In the genomic region with DNA sequence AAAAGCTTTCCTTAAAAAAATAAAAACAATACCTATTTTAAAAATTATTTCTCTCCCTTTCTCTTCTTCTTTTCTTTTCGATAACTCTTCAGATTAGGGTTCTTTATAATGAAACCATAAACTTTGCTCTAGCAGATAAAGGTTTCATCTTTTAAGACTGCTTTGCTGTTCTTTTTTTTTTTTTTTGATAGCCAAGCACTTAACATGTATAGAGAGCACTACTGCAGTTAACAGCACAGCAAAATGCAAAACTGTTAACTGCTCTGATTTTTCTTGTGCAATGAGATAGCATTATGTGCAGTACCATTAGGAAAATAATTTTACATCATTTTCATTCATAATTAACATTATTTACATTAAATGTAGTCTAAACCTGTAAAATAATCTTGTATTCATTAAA, we compare ENCODE assay signal across 23 cellular contexts.
"Had no signal": no experiment of that assay in that cellular context is flagged by ENCODE, and none has a peak within 500 bp of the region (broad histone marks: within the 10 kb centered on the region; RNA-seq: fewer than 3 reads in every experiment).

No MANE protein-coding gene starts in this region.

- H3K36me3 Mint-ChIP-seq: natural killer cell had no signal

- H3K9ac ChIP-seq: parathyroid adenoma had no signal

- H3K4me3 Mint-ChIP-seq: activated B cell treated with CpG ODN at 0.5 μM for 24 hours; activated CD4-positive, alpha-beta T cell treated with anti-CD3 and anti-CD28 coated beads for 36 hours; activated naive CD4-positive, alpha-beta T cell treated with anti-CD3 and anti-CD28 coated beads for 36 hours; activated naive CD8-positive, alpha-beta T cell treated with anti-CD3 and anti-CD28 coated beads, Interleukin-2, amount 10 ng/mL, durations not matched to agents 7 days and 5 days; activated T-cell treated with anti-CD3 and anti-CD28 coated beads, Interleukin-2, amount 50 U/mL, for 4 hours; endodermal cell; mesothelial cell of epicardium; natural killer cell; stimulated activated naive CD8-positive, alpha-beta T cell treated with anti-CD3 and anti-CD28 coated beads, Interleukin-15, Interleukin-2, amounts not matched to agents 100 ng/mL and 50 ng/mL, for 24 hours had no signal

- H3K9me3 ChIP-seq: tibial artery had no signal

- H3K4me3 ChIP-seq: lung, tibial artery had no signal

- H2AFZ ChIP-seq: parathyroid adenoma had no signal

- H3K27ac ChIP-seq: parathyroid adenoma, tibial artery had no signal

- H3K27me3 Mint-ChIP-seq: activated B cell treated with CpG ODN at 0.5 μM for 24 hours; activated CD4-positive, alpha-beta T cell treated with anti-CD3 and anti-CD28 coated beads for 36 hours; activated naive CD8-positive, alpha-beta T cell treated with anti-CD3 and anti-CD28 coated beads, Interleukin-2, amount 10 ng/mL, durations not matched to agents 7 days and 5 days; stimulated activated naive CD8-positive, alpha-beta T cell treated with anti-CD3 and anti-CD28 coated beads, Interleukin-15, Interleukin-2, amounts not matched to agents 100 ng/mL and 50 ng/mL, for 24 hours had no signal

- H3K27me3 ChIP-seq: foreskin keratinocyte, tibial artery had no signal

- H3K36me3 ChIP-seq: tibial artery had no signal

- H3K79me2 ChIP-seq: parathyroid adenoma had no signal

- ATAC-seq: left lobe of liver, right cardiac atrium had no signal

- H3K4me1 ChIP-seq: parathyroid adenoma had no signal

- H3K27ac Mint-ChIP-seq: activated B cell treated with CpG ODN at 0.5 μM for 24 hours; activated CD4-positive, alpha-beta T cell treated with anti-CD3 and anti-CD28 coated beads for 36 hours; activated naive CD4-positive, alpha-beta T cell treated with anti-CD3 and anti-CD28 coated beads for 36 hours; activated naive CD8-positive, alpha-beta T cell treated with anti-CD3 and anti-CD28 coated beads, Interleukin-2, amount 10 ng/mL, durations not matched to agents 7 days and 5 days; endodermal cell; mesothelial cell of epicardium; natural killer cell; stimulated activated naive CD8-positive, alpha-beta T cell treated with anti-CD3 and anti-CD28 coated beads, Interleukin-15, Interleukin-2, amounts not matched to agents 100 ng/mL and 50 ng/mL, for 24 hours had no signal

- H3K9me3 Mint-ChIP-seq: activated B cell treated with CpG ODN at 0.5 μM for 24 hours; activated naive CD4-positive, alpha-beta T cell treated with anti-CD3 and anti-CD28 coated beads for 36 hours; activated naive CD8-positive, alpha-beta T cell treated with anti-CD3 and anti-CD28 coated beads, Interleukin-2, amount 10 ng/mL, durations not matched to agents 7 days and 5 days; activated T-cell treated with anti-CD3 and anti-CD28 coated beads, Interleukin-2, amount 50 U/mL, for 4 hours; endodermal cell; natural killer cell; stimulated activated naive CD8-positive, alpha-beta T cell treated with anti-CD3 and anti-CD28 coated beads, Interleukin-15, Interleukin-2, amounts not matched to agents 100 ng/mL and 50 ng/mL, for 24 hours had no signal

- DNase-seq: activated B cell treated with CpG ODN at 0.5 μM for 24 hours; activated CD4-positive, alpha-beta T cell treated with anti-CD3 and anti-CD28 coated beads for 36 hours; activated CD4-positive, alpha-beta T cell treated with anti-CD3 and anti-CD28 coated beads, Interleukin-2, amount 50 U/mL, for 4 hours; activated CD8-positive, alpha-beta memory T cell treated with anti-CD3 and anti-CD28 coated beads, Interleukin-2, amount 50 U/mL, for 48 hours; activated naive CD4-positive, alpha-beta T cell treated with anti-CD3 and anti-CD28 coated beads for 36 hours; activated naive CD8-positive, alpha-beta T cell treated with anti-CD3 and anti-CD28 coated beads, Interleukin-2, amount 10 ng/mL, durations not matched to agents 7 days and 5 days; activated T-cell treated with anti-CD3 and anti-CD28 coated beads, Interleukin-2, amount 50 U/mL, for 4 hours; amniotic stem cell; cerebellar nuclear complex; cortex of kidney; endodermal cell; foreskin keratinocyte; natural killer cell; right cardiac atrium; stimulated activated CD4-positive, alpha-beta T cell treated with anti-CD3 and anti-CD28 coated beads, Interleukin-1b, Interleukin-23, amount 100 ng/mL, for 48 hours; substantia nigra; T1000; tibial artery had no signal
